ENCODE assay signal across 17 cellular contexts in genomic region chr3:25027639-25028038, GRCh38.
A peak's percentile ranks its signal among the peaks of the same experiment; 100 is the strongest.
DNase-seq lines count a peak whose midpoint lies in the region; ATAC-seq and TF ChIP-seq lines count a peak whose summit lies in the region.
"Had no signal": no experiment of that assay in that cellular context is flagged by ENCODE, and none has a peak within 500 bp of the region (broad histone marks: within the 10 kb centered on the region; RNA-seq: fewer than 3 reads in every experiment).

No MANE protein-coding gene starts in this region.

- H3K4me2 ChIP-seq in OCI-LY3 (ENCODE audit: low read length): peak overlapping the region; percentile 34

- no peak overlapping the region for H2AFZ ChIP-seq in OCI-LY3 (ENCODE audit: low read depth, low read length)

- no peaks in the 10 kb centered on the region for H3K27me3 ChIP-seq in OCI-LY3 (ENCODE audit: low read depth, low read length)
- H3K27me3 ChIP-seq: MG63 had no signal

- no peaks in the 10 kb centered on the region for H3K36me3 Mint-ChIP-seq in mesothelial cell of epicardium
- H3K36me3 Mint-ChIP-seq: CD4-positive, CD25-positive, alpha-beta regulatory T cell had no signal

- no peaks in the 10 kb centered on the region for H3K9me3 Mint-ChIP-seq in mesothelial cell of epicardium

- no peaks in the 10 kb centered on the region for H3K79me2 ChIP-seq in OCI-LY3 (ENCODE audit: low read length)

- ATAC-seq in HG03354 (IDR thresholded peaks at IDR 0.05; ENCODE audit: poor library complexity, severe bottlenecking, unreplicated experiment): no peak
- ATAC-seq: HepG2 had no signal

- no peaks in the 10 kb centered on the region for H4K20me1 ChIP-seq in OCI-LY3 (ENCODE audit: insufficient read depth, low read length)

- H3K36me3 ChIP-seq in OCI-LY3 (replicated peaks; ENCODE audit: low read depth, low read length): no peaks in the 10 kb centered on the region
- H3K36me3 ChIP-seq: MG63 had no signal

- no peak overlapping the region for H3K9ac ChIP-seq in OCI-LY3 (ENCODE audit: low read length)

- TF ChIP-seq CTCF in OCI-LY3 (IDR thresholded peaks at IDR 0.05; ENCODE audit: low read depth, low read length): no peak
- no peak for TF ChIP-seq CTCF in mesothelial cell of epicardium (IDR thresholded peaks at IDR 0.05; ENCODE audit: unreplicated experiment)

- peaks cover 8% of the 10 kb centered on the region for H3K4me1 ChIP-seq in OCI-LY3 (ENCODE audit: low read length)

- no peaks in the 10 kb centered on the region for H3K27me3 Mint-ChIP-seq in mesothelial cell of epicardium (ENCODE audit: low read depth)
- H3K27me3 Mint-ChIP-seq: CD4-positive, CD25-positive, alpha-beta regulatory T cell had no signal

- peaks cover 29% of the 10 kb centered on the region for H3K4me1 Mint-ChIP-seq in mesothelial cell of epicardium
- H3K4me1 Mint-ChIP-seq: CD4-positive, CD25-positive, alpha-beta regulatory T cell had no signal

- peak overlapping the region; percentile 48 for H3K27ac Mint-ChIP-seq in mesothelial cell of epicardium
- H3K27ac Mint-ChIP-seq: CD4-positive, CD25-positive, alpha-beta regulatory T cell had no signal

- H3K4me3 Mint-ChIP-seq in mesothelial cell of epicardium: no peak overlapping the region
- H3K4me3 Mint-ChIP-seq: CD4-positive, CD25-positive, alpha-beta regulatory T cell had no signal

- DNase-seq in DMS79 treated with DMSO at 0.1 percent for 48 hours (lab: John Stamatoyannopoulos, UW) (peak; percentile 80), NCI-H128 (lab: John Stamatoyannopoulos, UW; ENCODE audit: unreplicated experiment) (peak; percentile 29), mesothelial cell of epicardium (ENCODE audit: low spot score in 2 of 2, unreplicated experiment in 2 of 2) (no peak), T-helper 9 cell (no peak), NCI-H2196 treated with DMSO at 0.1 percent for 48 hours (lab: John Stamatoyannopoulos, UW; ENCODE audit: unreplicated experiment) (no peak)
- no peak for DNase-seq in activated CD8-positive, alpha-beta memory T cell treated with anti-CD3 and anti-CD28 coated beads, Interleukin-2, amount 50 U/mL, for 4 hours
- DNase-seq: AML-193; CD4-positive, CD25-positive, alpha-beta regulatory T cell; GOT3; MG63; NCI-H1092 treated with DMSO at 0.1 percent for 48 hours; NCI-H2171 treated with DMSO at 0.1 percent for 48 hours; NCI-H524; NK-92 treated with Interleukin-12 subunit alpha and Interleukin-12 subunit beta, amount 100 ng/mL, for 24 hours had no signal

- no peak overlapping the region for H3K4me3 ChIP-seq in OCI-LY3 (ENCODE audit: low read length)
- H3K4me3 ChIP-seq: MG63 had no signal

- no peak overlapping the region for H3K27ac ChIP-seq in OCI-LY3 (ENCODE audit: low read length)

- H3K9me3 ChIP-seq in OCI-LY3 (ENCODE audit: insufficient read depth, low read length): no peaks in the 10 kb centered on the region
- H3K9me3 ChIP-seq: MG63 had no signal

Comparison
In these comparisons a context has a peak if more than half of its experiments do, and no peak if none do; other contexts are left out.
1. DNase-seq: peak in DMS79 treated with DMSO at 0.1 percent for 48 hours (single experiment) and NCI-H128 (single experiment); none in mesothelial cell of epicardium (0 of 2), T-helper 9 cell (single experiment), activated CD8-positive, alpha-beta memory T cell treated with anti-CD3 and anti-CD28 coated beads, Interleukin-2, amount 50 U/mL, for 4 hours (single experiment) and NCI-H2196 treated with DMSO at 0.1 percent for 48 hours (single experiment).